ENCODE assay signal across 21 cellular contexts in the genomic region with DNA sequence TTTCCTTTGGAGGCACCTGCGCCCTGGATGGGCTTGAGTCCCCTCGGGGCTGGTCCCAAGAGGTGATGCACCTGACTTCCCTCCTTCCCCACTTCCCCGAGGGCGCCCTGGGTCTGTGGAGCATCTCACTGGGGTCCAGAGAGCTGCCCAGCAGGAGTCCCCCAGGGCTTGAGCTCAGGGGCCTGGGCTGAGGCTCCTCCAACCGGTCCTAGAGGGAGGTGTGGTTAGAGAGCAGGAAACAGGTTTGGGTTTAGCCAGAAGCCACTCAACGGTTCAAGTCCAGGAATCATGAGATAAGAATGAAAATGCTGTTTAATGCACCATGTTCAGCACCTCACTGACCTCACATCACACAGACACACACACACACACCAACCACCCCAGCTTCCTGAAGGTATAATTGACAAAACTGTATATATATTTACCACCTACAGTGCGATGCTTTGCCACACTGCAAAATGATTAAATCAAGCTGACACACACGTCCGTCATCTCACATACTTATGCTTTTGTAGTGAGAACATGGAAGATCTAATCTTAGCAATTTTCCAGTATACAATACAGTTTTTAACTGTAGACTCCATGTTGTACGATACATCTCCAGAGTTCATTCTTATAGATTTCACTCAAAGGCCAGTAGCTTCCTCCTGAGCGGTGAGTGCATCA. TPM values are rescaled to one million over a fixed set of nuclear protein-coding genes. Genes with fewer than 3 reads are reported as not detected.
DNase-seq lines count a peak whose midpoint lies in the region; ATAC-seq and TF ChIP-seq lines count a peak whose summit lies in the region.
"Had no signal": no experiment of that assay in that cellular context is flagged by ENCODE, and none has a peak within 500 bp of the region (broad histone marks: within the 10 kb centered on the region; RNA-seq: fewer than 3 reads in every experiment).

No MANE protein-coding gene starts in this region.

- 47 to 59% methylated on average over 7 to 9 of the region's 11 CpGs for WGBS in upper lobe of left lung, 2 donors

- DNase-seq in NCI-H2227 treated with DMSO at 0.1 percent for 48 hours (lab: John Stamatoyannopoulos, UW) (peak; percentile 7), NCI-H2227 (lab: John Stamatoyannopoulos, UW; ENCODE audit: unreplicated experiment) (no peak), KBM-7 (peak; percentile 85), naive B cell (no peak), upper lobe of left lung (no peak)
- DNase-seq in T-helper 2 cell treated with Interferon-gamma antibody and Interleukin-4, amounts not matched to agents 5 μg/mL and 100 μg/mL, for 36 hours (ENCODE audit: low spot score) = peak; percentile 11
- no peak for DNase-seq in effector memory CD4-positive, alpha-beta T cell
- DNase-seq: 8988T, COR-L47, DMS153, NCI-H1417 treated with DMSO at 0.1 percent for 48 hours, NCI-H2029, NCI-H2171 treated with DMSO at 0.1 percent for 48 hours, NCI-H524, SIG-M5 had no signal

- no peaks in the 10 kb centered on the region for H3K9me3 ChIP-seq in effector memory CD4-positive, alpha-beta T cell (ENCODE audit: control insufficient read depth, low read length)
- no peaks in the 10 kb centered on the region for H3K9me3 ChIP-seq in upper lobe of left lung
- H3K9me3 ChIP-seq: HAP-1 had no signal

- peaks cover 11% of the 10 kb centered on the region for H3K27me3 Mint-ChIP-seq in T-helper 2 cell treated with Interferon-gamma antibody and Interleukin-4, amounts not matched to agents 5 μg/mL and 100 μg/mL, for 36 hours (ENCODE audit: low read depth)
- H3K27me3 Mint-ChIP-seq in naive B cell = peaks cover 11 to 28% (median 25%) of the 10 kb centered on the region in 3 donors

- no peaks in the 10 kb centered on the region for H3K9me3 Mint-ChIP-seq in T-helper 2 cell treated with Interferon-gamma antibody and Interleukin-4, amounts not matched to agents 5 μg/mL and 100 μg/mL, for 36 hours
- H3K9me3 Mint-ChIP-seq in naive B cell = no peaks in the 10 kb centered on the region
- H3K9me3 Mint-ChIP-seq: IgD-negative memory B cell had no signal

- TF ChIP-seq POLR2A in upper lobe of left lung (IDR thresholded peaks at IDR 0.05) = no peak

- peak overlapping the region; percentile 52 for H3K27ac Mint-ChIP-seq in T-helper 2 cell treated with Interferon-gamma antibody and Interleukin-4, amounts not matched to agents 5 μg/mL and 100 μg/mL, for 36 hours
- peak overlapping the region in 1 of 6 donors; percentile 52 for H3K27ac Mint-ChIP-seq in naive B cell
- H3K27ac Mint-ChIP-seq: CD14-positive monocyte, IgD-negative memory B cell had no signal

- H3K4me1 Mint-ChIP-seq in T-helper 2 cell treated with Interferon-gamma antibody and Interleukin-4, amounts not matched to agents 5 μg/mL and 100 μg/mL, for 36 hours (ENCODE audit: low read depth) = peaks cover 13% of the 10 kb centered on the region
- H3K4me1 Mint-ChIP-seq in naive B cell = peaks cover 20 to 51% (median 43%) of the 10 kb centered on the region in 3 donors

- no peaks in the 10 kb centered on the region for H3K4me1 ChIP-seq in effector memory CD4-positive, alpha-beta T cell (ENCODE audit: control insufficient read depth, insufficient read depth, low read length, poor library complexity, severe bottlenecking)
- H3K4me1 ChIP-seq in upper lobe of left lung = no peaks in the 10 kb centered on the region
- H3K4me1 ChIP-seq: HAP-1 had no signal

- no peak for TF ChIP-seq CTCF in upper lobe of left lung (IDR thresholded peaks at IDR 0.05)

- peak overlapping the region; percentile 51 for H3K4me3 Mint-ChIP-seq in T-helper 2 cell treated with Interferon-gamma antibody and Interleukin-4, amounts not matched to agents 5 μg/mL and 100 μg/mL, for 36 hours
- peak overlapping the region in 5 of 8 donors; percentile 5 to 72 (median 32) for H3K4me3 Mint-ChIP-seq in naive B cell
- H3K4me3 Mint-ChIP-seq: CD14-positive monocyte, IgD-negative memory B cell had no signal

- TF ChIP-seq EP300 in upper lobe of left lung (IDR thresholded peaks at IDR 0.05) = no peak

- no peak overlapping the region for H3K27ac ChIP-seq in effector memory CD4-positive, alpha-beta T cell (ENCODE audit: insufficient read depth, low read length, poor library complexity, severe bottlenecking)
- no peak overlapping the region for H3K27ac ChIP-seq in upper lobe of left lung

- H3K4me3 ChIP-seq in effector memory CD4-positive, alpha-beta T cell (ENCODE audit: insufficient read depth, low read depth, low read length, poor library complexity, severe bottlenecking) = no peak overlapping the region
- H3K4me3 ChIP-seq in upper lobe of left lung = no peak overlapping the region
- H3K4me3 ChIP-seq: HAP-1 had no signal

- H3K27me3 ChIP-seq in effector memory CD4-positive, alpha-beta T cell (replicated peaks; ENCODE audit: control insufficient read depth, insufficient read depth, low read length, poor library complexity, severe bottlenecking) = peaks cover 12% of the 10 kb centered on the region
- no peaks in the 10 kb centered on the region for H3K27me3 ChIP-seq in upper lobe of left lung

- in situ Hi-C loops in KBM-7 (cut with MboI; ENCODE audit: low pct_unique_long_range_greater_than_20kb, low sequenced_read_pairs) = no loop called here

- ATAC-seq in naive B cell (ENCODE audit: low read depth in 2 of 2) (peak in 1 of 2 donors; percentile 8), GM21786 (IDR thresholded peaks at IDR 0.05; ENCODE audit: unreplicated experiment) (no peak), upper lobe of left lung (ENCODE audit: low FRiP score in 2 of 2) (no peak)

- no peaks in the 10 kb centered on the region for H3K36me3 ChIP-seq in effector memory CD4-positive, alpha-beta T cell (ENCODE audit: control insufficient read depth, insufficient read depth, low read length)
- no peaks in the 10 kb centered on the region for H3K36me3 ChIP-seq in upper lobe of left lung
- H3K36me3 ChIP-seq: HAP-1 had no signal

- H3K36me3 Mint-ChIP-seq in T-helper 2 cell treated with Interferon-gamma antibody and Interleukin-4, amounts not matched to agents 5 μg/mL and 100 μg/mL, for 36 hours (ENCODE audit: low read depth) = no peaks in the 10 kb centered on the region
- no peaks in the 10 kb centered on the region for H3K36me3 Mint-ChIP-seq in naive B cell
- H3K36me3 Mint-ChIP-seq: CD14-positive monocyte had no signal

RNA-seq across cellular contexts. Expression of gene IGLL1, which starts 0.6 kb away (rescaled TPM):
- polyA plus RNA-seq in naive B cell (ENCODE audit: low read depth in 6 of 6) = not detected
- not detected for total RNA-seq in upper lobe of left lung
- total RNA-seq: HT1080, MCF 10A had no signal
- polyA plus RNA-seq: CD14-positive monocyte, IgD-negative memory B cell had no signal

RNA-seq across cellular contexts. Expression of gene DRICH1, which starts 51.4 kb away (rescaled TPM):
- polyA plus RNA-seq in naive B cell (ENCODE audit: low read depth in 6 of 6) = under 1 TPM in 2 of 6 donors, not detected in 4; 0.21 to 0.23 TPM
- total RNA-seq in upper lobe of left lung = 1 to 10 TPM in 1 of 6 donors, under 1 TPM in 4, not detected in 1; 0.30 to 5.8 (median 0.81) TPM
- total RNA-seq: MCF 10A had no signal
- polyA plus RNA-seq: CD14-positive monocyte, IgD-negative memory B cell had no signal

Comparison
In these comparisons a context has a peak if more than half of its experiments do, and no peak if none do; other contexts are left out.
1. DNase-seq: peak in NCI-H2227 treated with DMSO at 0.1 percent for 48 hours (single experiment), KBM-7 (single experiment) and T-helper 2 cell treated with Interferon-gamma antibody and Interleukin-4, amounts not matched to agents 5 μg/mL and 100 μg/mL, for 36 hours (single experiment); none in NCI-H2227 (single experiment), naive B cell (single experiment), effector memory CD4-positive, alpha-beta T cell (0 of 3) and upper lobe of left lung (0 of 2).